1 cellular context compared by ENCODE assay signal in the genomic region with DNA sequence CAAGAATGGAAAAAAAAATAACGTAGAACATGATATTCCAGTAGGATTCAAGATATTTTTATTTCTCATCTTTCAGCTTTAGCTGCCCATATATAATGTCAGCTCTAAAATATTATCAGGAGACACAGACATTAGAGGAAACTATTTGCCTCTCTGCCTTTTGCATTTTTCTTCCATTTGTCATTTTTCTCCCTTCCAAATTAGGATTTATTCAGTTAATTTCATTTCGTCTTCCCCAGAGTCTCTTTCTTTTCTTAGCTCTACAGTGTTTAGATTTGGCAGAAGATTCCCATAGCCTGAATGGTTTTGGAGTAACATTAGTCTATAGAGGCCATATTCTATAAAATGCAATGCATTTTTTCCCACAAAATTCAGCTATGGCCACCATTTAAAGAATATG.
A peak's percentile ranks its signal among the peaks of the same experiment; 100 is the strongest.
TF ChIP-seq lines count a peak whose summit lies in the region.

No MANE protein-coding gene starts in this region.

TF ChIP-seq in SK-N-SH, 30 proteins besides CTCF, POLR2A, EP300 and RAD21 (continued from another document):
- peak; percentile 33; the same call in 1 of the 2 replicates for TF ChIP-seq PBX3 (IDR thresholded peaks at IDR 0.05)
- TF ChIP-seq NFIC (IDR thresholded peaks at IDR 0.05; ENCODE audit: borderline replicate concordance) = no peak
- TF ChIP-seq, protein P1, sequence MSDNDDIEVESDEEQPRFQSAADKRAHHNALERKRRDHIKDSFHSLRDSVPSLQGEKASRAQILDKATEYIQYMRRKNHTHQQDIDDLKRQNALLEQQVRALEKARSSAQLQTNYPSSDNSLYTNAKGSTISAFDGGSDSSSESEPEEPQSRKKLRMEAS (IDR thresholded peaks at IDR 0.05; ENCODE audit: low read depth) = no peak
- TF ChIP-seq RCOR1 (IDR thresholded peaks at IDR 0.05; ENCODE audit: low read length) = no peak
